1 cellular context compared by ENCODE assay signal in genomic region chrX:53223955-53224859, GRCh38.
TF ChIP-seq lines count a peak whose summit lies in the region.

No MANE protein-coding gene starts in this region.

TF ChIP-seq in HEK293T, 16 proteins besides CTCF, POLR2A, EP300 and RAD21 (continued from another document):
- TF ChIP-seq L3MBTL2 (conservative IDR thresholded peaks at IDR 0.05) (no peak), LEF1 (IDR thresholded peaks at IDR 0.05; ENCODE audit: borderline replicate concordance) (no peak), ELF4 (IDR thresholded peaks at IDR 0.05) (no peak), HDGF (IDR thresholded peaks at IDR 0.05; ENCODE audit: borderline replicate concordance) (no peak), ARNT (IDR thresholded peaks at IDR 0.05) (no peak), FOXK2 (IDR thresholded peaks at IDR 0.05) (no peak), SP1 (IDR thresholded peaks at IDR 0.05) (no peak)
TF ChIP-seq in HEK293T: peak in this region for 0.
